ENCODE assay signal across 8 cellular contexts in the genomic region with DNA sequence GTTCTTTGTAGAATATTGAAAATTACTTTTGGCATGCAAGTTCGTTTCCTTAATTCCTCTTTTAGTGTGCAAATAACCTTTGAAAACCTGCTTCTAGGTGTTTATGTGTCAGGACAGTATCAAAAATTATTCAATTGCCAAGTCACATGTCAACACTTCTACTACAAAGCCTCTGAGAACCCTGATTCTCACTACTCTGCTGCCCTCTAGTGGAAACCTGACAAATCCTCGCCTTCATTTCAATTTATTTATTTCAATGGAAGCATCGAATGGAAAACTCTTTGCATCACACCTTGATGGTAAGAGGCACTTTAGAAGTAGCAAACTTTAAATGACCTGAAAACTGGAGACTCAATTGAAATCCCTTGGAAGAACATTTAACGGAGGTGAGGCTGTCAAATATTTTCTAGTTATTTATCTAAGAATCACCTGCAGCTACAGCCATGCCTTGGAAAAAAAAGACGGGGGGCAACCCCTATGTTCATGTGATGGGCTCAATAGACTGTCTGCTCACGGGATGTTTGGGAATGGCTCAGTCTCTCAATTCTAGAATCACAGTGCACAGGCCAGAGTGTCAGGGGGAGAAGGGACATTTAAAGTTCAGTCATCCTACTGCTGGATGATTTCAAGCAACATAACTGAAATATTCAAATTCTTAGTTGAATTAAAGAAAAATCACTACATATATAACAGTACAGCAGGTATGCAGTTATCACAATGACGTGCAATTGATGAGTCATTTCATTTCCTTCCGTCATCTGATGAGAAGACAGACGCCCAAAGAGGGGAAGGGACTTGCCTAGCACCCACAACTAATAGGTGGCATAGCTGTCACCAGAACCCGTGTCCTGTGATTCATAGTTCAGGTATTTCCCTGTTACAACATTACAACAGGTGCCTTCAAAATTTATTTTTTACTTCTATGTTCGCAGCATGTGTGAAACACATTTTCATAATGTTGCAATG.
DNase-seq lines count a peak whose midpoint lies in the region; ATAC-seq, FAIRE-seq and TF ChIP-seq lines count a peak whose summit lies in the region.

No MANE protein-coding gene starts in this region.

- no peaks in the 10 kb centered on the region for H3K9me3 ChIP-seq in kidney (ENCODE audit: control insufficient read depth in 1 of 2, low read length in 2 of 2)

- no peak overlapping the region for H3K27ac ChIP-seq in kidney (ENCODE audit: low read depth in 2 of 2, low read length in 2 of 2)

- H3K36me3 Mint-ChIP-seq in type B pancreatic cell, result no peaks in the 10 kb centered on the region

- H3K27me3 Mint-ChIP-seq in type B pancreatic cell, result peaks cover 25% of the 10 kb centered on the region

- no peaks in the 10 kb centered on the region for H3K36me3 ChIP-seq in kidney (ENCODE audit: control insufficient read depth in 1 of 2, insufficient read depth in 2 of 2, low read length in 2 of 2)

- no peaks in the 10 kb centered on the region for H3K4me1 ChIP-seq in kidney (ENCODE audit: control insufficient read depth in 1 of 2, insufficient read depth in 1 of 2, low read depth in 1 of 2, low read length in 2 of 2)

- no peak overlapping the region for H3K27ac Mint-ChIP-seq in type B pancreatic cell

- FAIRE-seq in A204.1 (lab: Jason Lieb, UNC) (peak; percentile 85), kidney (lab: Jason Lieb, UNC) (peak; percentile 96)

- peaks cover 8% of the 10 kb centered on the region for H3K4me1 Mint-ChIP-seq in type B pancreatic cell (ENCODE audit: unreplicated experiment)

- H3K4me3 Mint-ChIP-seq in type B pancreatic cell, result no peak overlapping the region

- no peak overlapping the region for H3K9ac ChIP-seq in kidney (ENCODE audit: low read length in 2 of 2)

- peak; percentile 76 for TF ChIP-seq CTCF in kidney (IDR thresholded peaks at IDR 0.05; ENCODE audit: borderline replicate concordance, extremely low read depth, insufficient read depth)
- TF ChIP-seq CTCF in type B pancreatic cell (conservative IDR thresholded peaks at IDR 0.05), result peak; percentile 92

- intact Hi-C loops in kidney (cut with DNase I), result no loop called here

- H3K4me3 ChIP-seq in kidney (ENCODE audit: low read length in 2 of 2), result no peak overlapping the region

- no peak for ATAC-seq in GM21515 (IDR thresholded peaks at IDR 0.05; ENCODE audit: unreplicated experiment)

- peak; percentile 0 for DNase-seq in GF-D8 (lab: John Stamatoyannopoulos, UW)
- DNase-seq in HT1080 (ENCODE audit: low read depth), result peak; percentile 31
- peak; percentile 91 for DNase-seq in NCI-H82 (lab: John Stamatoyannopoulos, UW)
- DNase-seq in brain pericyte (ENCODE audit: low read depth, low spot score), result peak; percentile 20
- no peak for DNase-seq in kidney
- DNase-seq in type B pancreatic cell (ENCODE audit: extremely low spot score, unreplicated experiment), result no peak

- H3K9me3 Mint-ChIP-seq in type B pancreatic cell, result no peaks in the 10 kb centered on the region

Comparison
In these comparisons a context has a peak if more than half of its experiments do, and no peak if none do; other contexts are left out.
1. DNase-seq: peak in GF-D8 (single experiment), HT1080 (single experiment), NCI-H82 (single experiment) and brain pericyte (single experiment); none in kidney (single experiment) and type B pancreatic cell (single experiment).